In the genomic region with DNA sequence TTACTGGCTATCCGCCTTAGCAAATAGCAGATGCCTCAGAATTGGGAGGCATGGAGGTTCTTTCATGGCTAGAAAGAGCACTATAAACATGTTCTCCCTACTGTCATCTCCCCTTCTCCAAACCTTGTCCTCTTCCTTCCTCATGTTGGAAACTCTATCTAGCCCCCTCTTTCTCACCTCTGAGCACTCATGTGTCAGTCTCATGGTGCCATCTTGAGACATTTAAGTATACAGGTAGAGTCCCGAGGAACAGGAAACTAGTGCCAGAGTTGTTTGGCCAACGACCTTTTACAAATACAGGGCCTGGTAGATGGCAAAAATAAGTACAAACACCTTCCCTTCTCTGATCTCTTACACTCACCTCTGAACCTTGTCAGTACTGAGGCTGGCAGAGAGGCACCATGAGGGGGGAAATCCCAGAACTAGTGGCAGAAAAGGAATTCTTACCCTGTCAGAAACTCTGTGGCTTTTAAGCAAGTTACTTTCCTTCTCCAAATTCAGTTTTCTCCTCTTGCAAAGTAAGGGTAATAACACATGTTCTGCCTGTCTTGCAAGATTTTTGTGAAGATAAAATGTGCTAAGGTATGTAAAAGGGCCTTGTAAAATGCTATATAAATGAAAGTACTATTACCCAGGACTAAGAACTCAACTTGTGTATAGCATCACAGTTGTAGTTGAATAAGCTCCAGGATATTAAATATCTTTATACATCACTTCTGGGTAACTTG, we compare ENCODE assay signal across 2 cellular contexts.
TF ChIP-seq lines count a peak whose summit lies in the region.

No MANE protein-coding gene starts in this region.

TF ChIP-seq in Ishikawa, 13 proteins besides CTCF, POLR2A, EP300 and RAD21 (continued from another document):
- TF ChIP-seq, protein P1, sequence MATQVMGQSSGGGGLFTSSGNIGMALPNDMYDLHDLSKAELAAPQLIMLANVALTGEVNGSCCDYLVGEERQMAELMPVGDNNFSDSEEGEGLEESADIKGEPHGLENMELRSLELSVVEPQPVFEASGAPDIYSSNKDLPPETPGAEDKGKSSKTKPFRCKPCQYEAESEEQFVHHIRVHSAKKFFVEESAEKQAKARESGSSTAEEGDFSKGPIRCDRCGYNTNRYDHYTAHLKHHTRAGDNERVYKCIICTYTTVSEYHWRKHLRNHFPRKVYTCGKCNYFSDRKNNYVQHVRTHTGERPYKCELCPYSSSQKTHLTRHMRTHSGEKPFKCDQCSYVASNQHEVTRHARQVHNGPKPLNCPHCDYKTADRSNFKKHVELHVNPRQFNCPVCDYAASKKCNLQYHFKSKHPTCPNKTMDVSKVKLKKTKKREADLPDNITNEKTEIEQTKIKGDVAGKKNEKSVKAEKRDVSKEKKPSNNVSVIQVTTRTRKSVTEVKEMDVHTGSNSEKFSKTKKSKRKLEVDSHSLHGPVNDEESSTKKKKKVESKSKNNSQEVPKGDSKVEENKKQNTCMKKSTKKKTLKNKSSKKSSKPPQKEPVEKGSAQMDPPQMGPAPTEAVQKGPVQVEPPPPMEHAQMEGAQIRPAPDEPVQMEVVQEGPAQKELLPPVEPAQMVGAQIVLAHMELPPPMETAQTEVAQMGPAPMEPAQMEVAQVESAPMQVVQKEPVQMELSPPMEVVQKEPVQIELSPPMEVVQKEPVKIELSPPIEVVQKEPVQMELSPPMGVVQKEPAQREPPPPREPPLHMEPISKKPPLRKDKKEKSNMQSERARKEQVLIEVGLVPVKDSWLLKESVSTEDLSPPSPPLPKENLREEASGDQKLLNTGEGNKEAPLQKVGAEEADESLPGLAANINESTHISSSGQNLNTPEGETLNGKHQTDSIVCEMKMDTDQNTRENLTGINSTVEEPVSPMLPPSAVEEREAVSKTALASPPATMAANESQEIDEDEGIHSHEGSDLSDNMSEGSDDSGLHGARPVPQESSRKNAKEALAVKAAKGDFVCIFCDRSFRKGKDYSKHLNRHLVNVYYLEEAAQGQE (IDR thresholded peaks at IDR 0.05; ENCODE audit: low read depth), result no peak
- TF ChIP-seq, protein P2, sequence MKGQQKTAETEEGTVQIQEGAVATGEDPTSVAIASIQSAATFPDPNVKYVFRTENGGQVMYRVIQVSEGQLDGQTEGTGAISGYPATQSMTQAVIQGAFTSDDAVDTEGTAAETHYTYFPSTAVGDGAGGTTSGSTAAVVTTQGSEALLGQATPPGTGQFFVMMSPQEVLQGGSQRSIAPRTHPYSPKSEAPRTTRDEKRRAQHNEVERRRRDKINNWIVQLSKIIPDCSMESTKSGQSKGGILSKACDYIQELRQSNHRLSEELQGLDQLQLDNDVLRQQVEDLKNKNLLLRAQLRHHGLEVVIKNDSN (IDR thresholded peaks at IDR 0.05), result no peak
- no peak for TF ChIP-seq CEBPB (IDR thresholded peaks at IDR 0.05)
- TF ChIP-seq TCF12 (IDR thresholded peaks at IDR 0.05; ENCODE audit: low read depth), result no peak
- TF ChIP-seq FOXM1 (IDR thresholded peaks at IDR 0.05; ENCODE audit: borderline replicate concordance, low read depth), result no peak
- no peak for TF ChIP-seq TEAD4 (IDR thresholded peaks at IDR 0.05)
- TF ChIP-seq, protein P3, sequence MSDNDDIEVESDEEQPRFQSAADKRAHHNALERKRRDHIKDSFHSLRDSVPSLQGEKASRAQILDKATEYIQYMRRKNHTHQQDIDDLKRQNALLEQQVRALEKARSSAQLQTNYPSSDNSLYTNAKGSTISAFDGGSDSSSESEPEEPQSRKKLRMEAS (IDR thresholded peaks at IDR 0.05), result no peak

TF ChIP-seq in WTC11, 78 proteins besides CTCF, POLR2A, EP300 and RAD21 (continued from another document):
- TF ChIP-seq, protein P4, sequence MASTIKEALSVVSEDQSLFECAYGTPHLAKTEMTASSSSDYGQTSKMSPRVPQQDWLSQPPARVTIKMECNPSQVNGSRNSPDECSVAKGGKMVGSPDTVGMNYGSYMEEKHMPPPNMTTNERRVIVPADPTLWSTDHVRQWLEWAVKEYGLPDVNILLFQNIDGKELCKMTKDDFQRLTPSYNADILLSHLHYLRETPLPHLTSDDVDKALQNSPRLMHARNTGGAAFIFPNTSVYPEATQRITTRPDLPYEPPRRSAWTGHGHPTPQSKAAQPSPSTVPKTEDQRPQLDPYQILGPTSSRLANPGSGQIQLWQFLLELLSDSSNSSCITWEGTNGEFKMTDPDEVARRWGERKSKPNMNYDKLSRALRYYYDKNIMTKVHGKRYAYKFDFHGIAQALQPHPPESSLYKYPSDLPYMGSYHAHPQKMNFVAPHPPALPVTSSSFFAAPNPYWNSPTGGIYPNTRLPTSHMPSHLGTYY (CRISPR knock-in tag; IDR thresholded peaks at IDR 0.05), result no peak
- TF ChIP-seq, protein P5, sequence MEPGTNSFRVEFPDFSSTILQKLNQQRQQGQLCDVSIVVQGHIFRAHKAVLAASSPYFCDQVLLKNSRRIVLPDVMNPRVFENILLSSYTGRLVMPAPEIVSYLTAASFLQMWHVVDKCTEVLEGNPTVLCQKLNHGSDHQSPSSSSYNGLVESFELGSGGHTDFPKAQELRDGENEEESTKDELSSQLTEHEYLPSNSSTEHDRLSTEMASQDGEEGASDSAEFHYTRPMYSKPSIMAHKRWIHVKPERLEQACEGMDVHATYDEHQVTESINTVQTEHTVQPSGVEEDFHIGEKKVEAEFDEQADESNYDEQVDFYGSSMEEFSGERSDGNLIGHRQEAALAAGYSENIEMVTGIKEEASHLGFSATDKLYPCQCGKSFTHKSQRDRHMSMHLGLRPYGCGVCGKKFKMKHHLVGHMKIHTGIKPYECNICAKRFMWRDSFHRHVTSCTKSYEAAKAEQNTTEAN (CRISPR knock-in tag; IDR thresholded peaks at IDR 0.05), result no peak
- TF ChIP-seq SOX15 (CRISPR knock-in tag; IDR thresholded peaks at IDR 0.05), result no peak
- TF ChIP-seq RORB (CRISPR knock-in tag; IDR thresholded peaks at IDR 0.05), result no peak
- TF ChIP-seq ZNF232 (CRISPR knock-in tag; IDR thresholded peaks at IDR 0.05), result no peak
- TF ChIP-seq ZBTB21 (CRISPR knock-in tag; IDR thresholded peaks at IDR 0.05; ENCODE audit: borderline replicate concordance), result no peak
- TF ChIP-seq, protein P6, sequence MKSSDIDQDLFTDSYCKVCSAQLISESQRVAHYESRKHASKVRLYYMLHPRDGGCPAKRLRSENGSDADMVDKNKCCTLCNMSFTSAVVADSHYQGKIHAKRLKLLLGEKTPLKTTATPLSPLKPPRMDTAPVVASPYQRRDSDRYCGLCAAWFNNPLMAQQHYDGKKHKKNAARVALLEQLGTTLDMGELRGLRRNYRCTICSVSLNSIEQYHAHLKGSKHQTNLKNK (CRISPR knock-in tag; IDR thresholded peaks at IDR 0.05), result no peak
- TF ChIP-seq CREB1 (CRISPR knock-in tag; IDR thresholded peaks at IDR 0.05), result no peak
- TF ChIP-seq, protein P7, sequence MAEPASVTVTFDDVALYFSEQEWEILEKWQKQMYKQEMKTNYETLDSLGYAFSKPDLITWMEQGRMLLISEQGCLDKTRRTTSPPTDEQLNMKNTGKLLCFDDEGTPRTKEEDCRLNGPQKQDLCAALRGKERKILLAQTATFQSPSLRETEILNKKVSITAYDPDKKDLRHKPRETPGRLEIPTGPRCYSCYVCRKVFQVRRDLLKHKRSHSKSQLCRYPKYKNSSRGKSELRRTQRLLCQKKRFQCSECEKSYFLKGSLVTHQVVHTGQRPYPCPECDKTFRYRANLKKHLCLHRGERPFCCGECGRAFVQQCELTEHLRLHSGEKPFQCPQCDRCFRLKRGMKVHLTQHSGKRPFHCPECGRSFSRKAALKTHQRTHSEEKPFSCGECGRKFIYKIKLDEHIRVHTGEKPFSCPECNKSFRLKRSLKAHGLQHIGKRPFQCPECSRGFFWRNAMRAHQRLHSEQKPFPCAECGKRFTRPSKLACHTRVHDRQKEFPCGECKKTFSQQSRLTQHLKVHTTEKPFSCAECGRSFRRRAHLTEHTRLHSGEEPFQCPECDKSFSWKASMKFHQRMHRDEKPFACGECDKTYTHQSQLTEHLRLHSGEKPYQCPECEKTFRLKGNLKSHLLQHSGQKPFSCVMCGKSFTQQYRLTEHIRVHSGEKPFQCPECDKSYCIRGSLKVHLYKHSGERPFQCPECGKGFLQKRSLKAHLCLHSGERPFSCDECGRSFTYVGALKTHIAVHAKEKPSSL (CRISPR knock-in tag; conservative IDR thresholded peaks at IDR 0.05), result no peak
- no peak for TF ChIP-seq ZNF219 (CRISPR knock-in tag; IDR thresholded peaks at IDR 0.05; ENCODE audit: borderline replicate concordance)
- TF ChIP-seq, protein P8, sequence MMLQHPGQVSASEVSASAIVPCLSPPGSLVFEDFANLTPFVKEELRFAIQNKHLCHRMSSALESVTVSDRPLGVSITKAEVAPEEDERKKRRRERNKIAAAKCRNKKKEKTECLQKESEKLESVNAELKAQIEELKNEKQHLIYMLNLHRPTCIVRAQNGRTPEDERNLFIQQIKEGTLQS (CRISPR knock-in tag; conservative IDR thresholded peaks at IDR 0.05), result no peak
- no peak for TF ChIP-seq NR2C2 (CRISPR knock-in tag; IDR thresholded peaks at IDR 0.05)
TF ChIP-seq in WTC11: peak in this region for 0.
